8 cellular contexts compared by ENCODE assay signal in the genomic region with DNA sequence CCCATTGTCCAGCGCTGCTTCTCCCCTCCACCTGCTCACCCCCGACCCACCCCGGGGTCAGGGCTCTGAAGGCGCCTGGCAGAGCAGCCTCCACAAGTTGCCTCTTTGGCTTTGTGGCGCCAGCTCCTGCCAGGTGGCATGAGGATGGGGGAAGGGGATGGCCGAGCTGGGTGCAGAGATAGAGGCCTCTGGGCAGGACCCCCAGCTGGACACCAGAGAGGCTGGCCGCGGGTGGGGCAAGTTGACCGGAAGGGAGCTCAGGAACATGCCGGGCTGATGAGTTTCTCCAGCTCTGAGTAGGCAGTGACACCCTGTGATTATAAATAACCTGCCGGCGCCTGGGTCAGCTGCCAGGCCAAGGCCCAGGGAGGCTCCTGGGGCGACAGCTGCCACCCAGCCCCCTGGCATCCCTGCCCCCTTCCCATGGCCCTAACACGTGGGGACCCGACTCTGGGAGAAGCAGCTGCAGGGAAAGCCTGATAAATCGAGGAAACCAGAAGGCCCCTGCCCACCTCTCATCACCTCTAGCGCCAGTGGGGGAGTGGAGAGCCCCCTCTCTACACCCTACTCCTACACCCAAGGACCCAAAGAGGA. TPM values are rescaled to one million over a fixed set of nuclear protein-coding genes. Genes with fewer than 3 reads are reported as not detected.
DNase-seq lines count a peak whose midpoint lies in the region; ATAC-seq and TF ChIP-seq lines count a peak whose summit lies in the region.

No MANE protein-coding gene starts in this region.

- peak; percentile 25 for ATAC-seq in left lung
- ATAC-seq in HG02938 (IDR thresholded peaks at IDR 0.05; ENCODE audit: unreplicated experiment): no peak

- H3K4me3 ChIP-seq in HAP-1: peak overlapping the region; percentile 40
- H3K4me3 ChIP-seq in adipocyte (ENCODE audit: low read length): peak overlapping the region; percentile 78
- H3K4me3 ChIP-seq in left lung: peak overlapping the region; percentile 35 to 51
- peak overlapping the region; percentile 20 to 28 for H3K4me3 ChIP-seq in uterus

- in situ Hi-C loops in HAP-1 (cut with MboI; ENCODE audit: low sequenced_read_pairs): no loop called here

- no peaks in the 10 kb centered on the region for H3K36me3 ChIP-seq in HAP-1 (replicated peaks)
- H3K36me3 ChIP-seq in adipocyte (ENCODE audit: control insufficient read depth, insufficient read depth, low read length, severe bottlenecking): no peaks in the 10 kb centered on the region
- no peaks in the 10 kb centered on the region for H3K36me3 ChIP-seq in left lung
- no peaks in the 10 kb centered on the region for H3K36me3 ChIP-seq in uterus

- no peaks in the 10 kb centered on the region for H3K9me3 ChIP-seq in HAP-1
- peaks cover 12% of the 10 kb centered on the region for H3K9me3 ChIP-seq in adipocyte (ENCODE audit: control insufficient read depth, low read length)
- H3K9me3 ChIP-seq in left lung: peaks cover 0 to 1% of the 10 kb centered on the region in 2 donors
- peaks cover 0 to 7% of the 10 kb centered on the region in 2 donors for H3K9me3 ChIP-seq in uterus

- no peak for TF ChIP-seq POLR2A in uterus (IDR thresholded peaks at IDR 0.05)

- intact Hi-C loops in left lung (cut with DNase I): no loop called here
- intact Hi-C loops in uterus (cut with DNase I; ENCODE audit: low total_unique reads): no loop called here

- TF ChIP-seq CTCF in left lung (IDR thresholded peaks at IDR 0.05) (no peak), uterus (IDR thresholded peaks at IDR 0.05) (no peak)

- H3K4me1 ChIP-seq in HAP-1 (peaks cover 24% of the 10 kb centered on the region), adipocyte (ENCODE audit: control insufficient read depth, insufficient read depth, low read length) (peaks cover 4% of the 10 kb centered on the region), left lung (peaks cover 4 to 18% of the 10 kb centered on the region in 2 donors), uterus (peaks cover 0 to 14% of the 10 kb centered on the region in 2 donors)

- H3K27me3 ChIP-seq in HAP-1 (ENCODE audit: low read depth): no peaks in the 10 kb centered on the region
- peaks cover 10% of the 10 kb centered on the region for H3K27me3 ChIP-seq in adipocyte (replicated peaks; ENCODE audit: control insufficient read depth, insufficient read depth, low read length)
- peaks cover 30 to 78% of the 10 kb centered on the region in 2 donors for H3K27me3 ChIP-seq in left lung
- H3K27me3 ChIP-seq in uterus: peaks cover 0 to 16% of the 10 kb centered on the region in 2 donors

- no peak overlapping the region for H3K27ac ChIP-seq in left lung
- no peak overlapping the region for H3K27ac ChIP-seq in uterus

- DNase-seq in A172 (ENCODE audit: low spot score) (peak; percentile 75), HAP-1 (ENCODE audit: low spot score in 2 of 2) (no peak), adipocyte (ENCODE audit: low read depth) (no peak), left lung (no peak), uterus (no peak), NCI-H2107 treated with DMSO at 0.1 percent for 48 hours (lab: John Stamatoyannopoulos, UW; ENCODE audit: unreplicated experiment) (no peak), DMS79 treated with DMSO at 0.1 percent for 48 hours (lab: John Stamatoyannopoulos, UW) (no peak)

- H3K9ac ChIP-seq in adipocyte (ENCODE audit: low read length): no peak overlapping the region

RNA-seq across cellular contexts. Expression of a gene that starts 0.7 kb away (rescaled TPM):
- total RNA-seq in A172 (2014; rRNA removed; shearing (Covaris generic)): 32.7 and 35.4 TPM in 2 replicates
- total RNA-seq in left lung (1 to 10 TPM; 1.1 to 2.1 TPM), uterus (1 to 10 TPM in 2 of 4 donors, under 1 TPM in 2; 0.51 to 8.2 (median 1.1) TPM)

RNA-seq across cellular contexts. Expression of a gene that starts 26.6 kb away (rescaled TPM):
- total RNA-seq in A172 (2014; rRNA removed; shearing (Covaris generic)): 43.4 and 66.8 TPM in 2 replicates
- total RNA-seq in left lung (10 to 100 TPM; 33.0 to 37.6 TPM), uterus (10 to 100 TPM in 3 of 4 donors, 1 to 10 TPM in 1; 7.1 to 34.7 (median 22.7) TPM)

RNA-seq across cellular contexts. Expression of a gene that starts 26.8 kb away (rescaled TPM):
- total RNA-seq in A172 (2014; rRNA removed; shearing (Covaris generic)): 360 and 391 TPM in 2 replicates
- total RNA-seq in left lung (100 to 1,000 TPM; 143 to 194 TPM), uterus (10 to 100 TPM; 44.7 to 98.7 (median 74.0) TPM)

RNA-seq across cellular contexts. Expression of a gene that starts 28.5 kb away (rescaled TPM):
- 20.5 and 22.6 TPM in 2 replicates for total RNA-seq in A172 (2014; rRNA removed; shearing (Covaris generic))
- total RNA-seq in left lung: 1 to 10 TPM; 1.9 TPM
- 1 to 10 TPM in 1 of 4 donors, not detected in 3; 2.0 TPM for total RNA-seq in uterus

RNA-seq across cellular contexts. Expression of a gene that starts 58.7 kb away (rescaled TPM):
- 36.0 and 37.8 TPM in 2 replicates for total RNA-seq in A172 (2014; rRNA removed; shearing (Covaris generic))
- 10 to 100 TPM; 20.1 to 30.6 TPM for total RNA-seq in left lung
- 10 to 100 TPM; 10.8 to 17.8 (median 13.8) TPM for total RNA-seq in uterus

Comparison
In these comparisons a context has a peak if more than half of its experiments do, and no peak if none do; other contexts are left out.
1. H3K4me3 ChIP-seq: peak in every context shown above with its lines; median percentile 78 in adipocyte; 43 in left lung; 40 in HAP-1; 24 in uterus.